1 cellular context compared by ENCODE assay signal in the genomic region with DNA sequence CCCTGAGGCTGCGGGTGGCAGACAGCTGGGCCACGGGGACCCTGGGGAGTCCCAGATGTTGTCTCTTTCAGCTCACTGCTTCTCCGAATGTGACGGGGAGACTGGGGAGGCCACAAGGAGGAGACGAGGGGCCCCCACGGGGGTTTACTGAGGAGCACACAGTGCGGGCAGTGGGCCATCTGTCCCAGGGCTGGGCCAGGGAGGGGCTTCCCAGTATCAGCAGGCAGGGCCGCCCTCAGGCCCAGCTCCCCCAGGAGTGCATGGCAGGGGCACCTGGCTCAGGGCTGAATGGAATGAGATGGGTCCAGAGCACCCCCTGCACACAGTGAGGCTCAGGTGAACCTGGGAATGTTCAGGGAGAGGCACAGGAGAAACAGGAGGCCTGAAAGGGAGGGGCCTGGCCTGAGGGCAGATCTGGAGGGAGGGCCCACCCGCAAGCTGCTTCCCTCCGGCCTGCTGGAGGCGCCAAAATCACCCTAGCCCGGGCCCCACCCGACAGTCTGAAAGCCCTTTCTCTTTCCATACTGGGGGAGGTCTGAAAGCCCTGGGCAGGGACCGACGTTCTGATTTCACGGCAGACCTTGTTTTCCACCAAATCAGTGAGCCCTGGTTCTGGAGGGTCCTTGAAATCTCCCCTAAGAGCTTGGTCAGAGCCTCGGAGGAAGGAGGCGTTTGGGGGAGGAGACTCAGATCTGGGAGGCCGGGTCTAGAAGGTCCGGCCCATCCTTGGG.
TF ChIP-seq lines count a peak whose summit lies in the region.

No MANE protein-coding gene starts in this region.

TF ChIP-seq in endothelial cell of umbilical vein, 7 proteins besides CTCF, POLR2A, EP300 and RAD21 (continued from another document):
- TF ChIP-seq, protein P1, sequence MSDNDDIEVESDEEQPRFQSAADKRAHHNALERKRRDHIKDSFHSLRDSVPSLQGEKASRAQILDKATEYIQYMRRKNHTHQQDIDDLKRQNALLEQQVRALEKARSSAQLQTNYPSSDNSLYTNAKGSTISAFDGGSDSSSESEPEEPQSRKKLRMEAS (IDR thresholded peaks at IDR 0.05; ENCODE audit: insufficient read depth, insufficient read length), result no peak
- TF ChIP-seq JUN (IDR thresholded peaks at IDR 0.05; ENCODE audit: borderline replicate concordance, insufficient read depth, insufficient read length, low read depth), result no peak
